8 cellular contexts compared by ENCODE assay signal in genomic region chr20:45406260-45407066, GRCh38. TPM values are rescaled to one million over a fixed set of nuclear protein-coding genes. Genes with fewer than 3 reads are reported as not detected.
DNase-seq lines count a peak whose midpoint lies in the region; ATAC-seq, FAIRE-seq and TF ChIP-seq lines count a peak whose summit lies in the region.

No MANE protein-coding gene starts in this region.

- H3K79me2 ChIP-seq in Loucy (ENCODE audit: insufficient read depth, low read length), result no peaks in the 10 kb centered on the region

- H3K9me3 ChIP-seq in Loucy (ENCODE audit: insufficient read depth, low read depth, low read length) (no peaks in the 10 kb centered on the region), kidney (ENCODE audit: control insufficient read depth in 1 of 2, low read length in 2 of 2) (no peaks in the 10 kb centered on the region), small intestine (ENCODE audit: control insufficient read depth, low read depth) (no peaks in the 10 kb centered on the region)

- H4K20me1 ChIP-seq in Loucy (ENCODE audit: insufficient read depth, low read length, poor library complexity, severe bottlenecking), result no peaks in the 10 kb centered on the region

- TF ChIP-seq CTCF in Loucy (conservative IDR thresholded peaks at IDR 0.05; ENCODE audit: low read length) (0 out of 2 replicates have a peak, but pooled peaks have one; percentile 8), kidney (IDR thresholded peaks at IDR 0.05; ENCODE audit: borderline replicate concordance, extremely low read depth, insufficient read depth) (no peak)

- FAIRE-seq in kidney (lab: Jason Lieb, UNC) (no peak), small intestine (lab: Jason Lieb, UNC) (no peak)

- H3K27me3 ChIP-seq in Loucy (ENCODE audit: insufficient read depth, low read length, poor library complexity, severe bottlenecking) (peaks cover 4% of the 10 kb centered on the region), small intestine (ENCODE audit: control insufficient read depth in 2 of 2, insufficient read depth in 2 of 2, low read length in 2 of 2) (no peaks in the 10 kb centered on the region)

- H3K36me3 ChIP-seq in Loucy (ENCODE audit: insufficient read depth, low read length) (no peaks in the 10 kb centered on the region), kidney (ENCODE audit: control insufficient read depth in 1 of 2, insufficient read depth in 2 of 2, low read length in 2 of 2) (peaks cover 0 to 6% of the 10 kb centered on the region in 2 donors), small intestine (ENCODE audit: control insufficient read depth in 2 of 2, insufficient read depth in 2 of 2, low read length in 2 of 2) (peaks cover 0 to 2% of the 10 kb centered on the region in 2 donors)

- H3K4me1 ChIP-seq in Loucy (ENCODE audit: insufficient read depth, low read length, poor library complexity, severe bottlenecking), result no peaks in the 10 kb centered on the region
- peaks cover 0 to 9% of the 10 kb centered on the region in 2 donors for H3K4me1 ChIP-seq in kidney (ENCODE audit: control insufficient read depth in 1 of 2, insufficient read depth in 1 of 2, low read depth in 1 of 2, low read length in 2 of 2)
- peaks cover 2 to 4% of the 10 kb centered on the region in 2 donors for H3K4me1 ChIP-seq in small intestine (ENCODE audit: control insufficient read depth in 2 of 2, insufficient read depth in 1 of 2, low read depth in 1 of 2, low read length in 1 of 2)

- H3K27ac ChIP-seq in caudate nucleus (ENCODE audit: low read depth, low read length), result peak overlapping the region; percentile 99
- H3K27ac ChIP-seq in kidney (ENCODE audit: low read depth in 2 of 2, low read length in 2 of 2), result peak overlapping the region; percentile 82 to 83
- peak overlapping the region; percentile 68 to 94 for H3K27ac ChIP-seq in small intestine (ENCODE audit: low read depth in 1 of 2, low read length in 1 of 2)

- intact Hi-C loops in kidney (cut with DNase I), result no loop called here

- peak; percentile 22 for DNase-seq in COLO829 (ENCODE audit: low spot score)
- DNase-seq in UCSD-AML1 (lab: John Stamatoyannopoulos, UW; ENCODE audit: unreplicated experiment), result peak; percentile 59
- DNase-seq in caudate nucleus (lab: John Stamatoyannopoulos, UW), result peak in 52 of 61 donors; percentile 23 to 82 (median 66)
- peak; percentile 88 for DNase-seq in kidney
- peak; percentile 71 for DNase-seq in small intestine
- DNase-seq in NOMO-1 treated with dmso at 0.1 percent for 144 hours (lab: John Stamatoyannopoulos, UW; ENCODE audit: unreplicated experiment), result no peak

- peak overlapping the region; percentile 71 for H3K9ac ChIP-seq in Loucy (ENCODE audit: low read depth, low read length, poor library complexity, severe bottlenecking)
- H3K9ac ChIP-seq in kidney (ENCODE audit: low read length in 2 of 2), result peak overlapping the region; percentile 79 to 89

- no peak for ATAC-seq in HG03097 (IDR thresholded peaks at IDR 0.05; ENCODE audit: low FRiP score, unreplicated experiment)

- no peaks in the 10 kb centered on the region for H3K9me2 ChIP-seq in Loucy (replicated peaks; ENCODE audit: low read depth, low read length)

- H2AFZ ChIP-seq in Loucy (ENCODE audit: low read length), result peak overlapping the region; percentile 95

- 1 to 2% (median 1%) methylated on average over 45 to 87 of the region's 87 CpGs for WGBS in small intestine, 3 donors

- peak overlapping the region; percentile 85 for H3K4me2 ChIP-seq in Loucy (ENCODE audit: low read depth, low read length, poor library complexity, severe bottlenecking)

- H3K4me3 ChIP-seq in Loucy (ENCODE audit: low read length, poor library complexity, severe bottlenecking), result peak overlapping the region; percentile 75
- peak overlapping the region; percentile 77 to 78 for H3K4me3 ChIP-seq in kidney (ENCODE audit: low read length in 2 of 2)
- H3K4me3 ChIP-seq in small intestine (ENCODE audit: low read depth in 1 of 2, low read length in 2 of 2), result peak overlapping the region; percentile 79 to 86

- no peaks in the 10 kb centered on the region for H3F3A ChIP-seq in Loucy (ENCODE audit: low read depth)

RNA-seq across cellular contexts. Expression of gene DBNDD2, which starts 1.6 kb away (rescaled TPM):
- total RNA-seq in kidney, result 51.5 TPM
- 50.7 TPM for polyA plus RNA-seq in kidney (ENCODE audit: insufficient read depth, low read depth, low replicate concordance)
- polyA plus RNA-seq in small intestine, result 100 to 1,000 TPM in 2 of 3 donors, 10 to 100 TPM in 1; 98.6 to 114 (median 104) TPM

RNA-seq across cellular contexts. Expression of gene PIGT, which starts 9.5 kb away (rescaled TPM):
- total RNA-seq in kidney, result 90.9 TPM
- polyA plus RNA-seq in kidney (ENCODE audit: insufficient read depth, low read depth, low replicate concordance) (95.0 TPM), small intestine (10 to 100 TPM; 49.7 to 85.2 (median 51.0) TPM)

RNA-seq across cellular contexts. Expression of gene TP53TG5, which starts 28.3 kb away (rescaled TPM):
- total RNA-seq in kidney, result not detected
- not detected for polyA plus RNA-seq in kidney (ENCODE audit: insufficient read depth, low read depth, low replicate concordance)
- polyA plus RNA-seq in small intestine, result under 1 TPM in 1 of 3 donors, not detected in 2; 0.19 TPM

RNA-seq across cellular contexts. Expression of gene SYS1, which starts 43.5 kb away (rescaled TPM):
- total RNA-seq in kidney, result 38.7 TPM
- 39.8 TPM for polyA plus RNA-seq in kidney (ENCODE audit: insufficient read depth, low read depth, low replicate concordance)
- polyA plus RNA-seq in small intestine, result 10 to 100 TPM; 13.6 to 31.4 (median 22.4) TPM

RNA-seq across cellular contexts. Expression of gene SDC4, which starts 58.2 kb away (rescaled TPM):
- 397 TPM for total RNA-seq in kidney
- 242 TPM for polyA plus RNA-seq in kidney (ENCODE audit: insufficient read depth, low read depth, low replicate concordance)
- 10 to 100 TPM; 14.3 to 31.5 (median 15.4) TPM for polyA plus RNA-seq in small intestine
